29 cellular contexts compared by ENCODE assay signal in the genomic region with DNA sequence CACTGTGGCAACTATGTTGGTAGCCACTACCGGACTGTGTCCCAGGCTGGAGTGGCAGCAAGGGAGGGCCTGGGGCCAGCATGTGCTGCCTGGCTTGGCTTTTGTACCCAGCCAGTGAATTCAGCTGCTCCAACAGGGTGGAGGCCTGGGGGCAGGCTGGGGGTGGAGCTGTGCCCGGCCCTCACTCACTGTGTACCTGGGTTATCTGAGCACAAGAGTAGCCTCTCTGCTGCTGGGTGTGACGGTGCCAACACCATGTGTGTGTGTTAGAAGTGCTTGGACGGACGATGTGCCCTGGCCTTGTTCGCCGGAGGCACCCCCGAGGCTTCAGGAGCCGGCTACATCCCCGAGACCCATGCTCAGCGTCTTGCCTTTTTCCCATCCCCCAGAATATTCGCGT. TPM values are rescaled to one million over a fixed set of nuclear protein-coding genes. Genes with fewer than 3 reads are reported as not detected.
DNase-seq lines count a peak whose midpoint lies in the region; ATAC-seq and TF ChIP-seq lines count a peak whose summit lies in the region.
"Had no signal": no experiment of that assay in that cellular context is flagged by ENCODE, and none has a peak within 500 bp of the region (broad histone marks: within the 10 kb centered on the region; RNA-seq: fewer than 3 reads in every experiment).

No MANE protein-coding gene starts in this region.

- peak overlapping the region; percentile 50 for H3K9ac ChIP-seq in neuronal stem cell (ENCODE audit: low read depth, low read length, poor library complexity)
- H3K9ac ChIP-seq: GM23248 had no signal

- no peak overlapping the region for H2BK12ac ChIP-seq in neuronal stem cell (ENCODE audit: low read length)

- no peak overlapping the region for H4K91ac ChIP-seq in neuronal stem cell (ENCODE audit: low read depth, low read length, poor library complexity)

- no peaks in the 10 kb centered on the region for H3K9me3 ChIP-seq in RWPE2 (ENCODE audit: severe bottlenecking)
- H3K9me3 ChIP-seq in neuronal stem cell (replicated peaks in 1 of 2; ENCODE audit: control insufficient read depth in 2 of 2, insufficient read depth in 1 of 2, low read depth in 1 of 2, low read length in 2 of 2), result no peaks in the 10 kb centered on the region
- no peaks in the 10 kb centered on the region for H3K9me3 ChIP-seq in WERI-Rb-1 (ENCODE audit: severe bottlenecking)
- H3K9me3 ChIP-seq: A549, SJSA1 had no signal

- H3K4ac ChIP-seq in neuronal stem cell (ENCODE audit: low read length), result no peak overlapping the region

- no peaks in the 10 kb centered on the region for H3K36me3 ChIP-seq in RWPE2 (ENCODE audit: low read depth)
- H3K36me3 ChIP-seq in neuronal stem cell (replicated peaks in 1 of 2; ENCODE audit: control insufficient read depth in 2 of 2, insufficient read depth in 2 of 2, low read length in 2 of 2), result no peaks in the 10 kb centered on the region
- H3K36me3 ChIP-seq in WERI-Rb-1, result no peaks in the 10 kb centered on the region
- H3K36me3 ChIP-seq: SJSA1 had no signal

- H3K4me2 ChIP-seq in neuronal stem cell (ENCODE audit: insufficient read depth, low read length, poor library complexity, severe bottlenecking), result no peak overlapping the region
- H3K4me2 ChIP-seq: A549 had no signal

- H3K4me1 ChIP-seq in RWPE2 (ENCODE audit: insufficient read depth, poor library complexity, severe bottlenecking), result no peaks in the 10 kb centered on the region
- peaks cover 0 to 1% of the 10 kb centered on the region in 2 donors for H3K4me1 ChIP-seq in neuronal stem cell (ENCODE audit: control insufficient read depth in 2 of 2, insufficient read depth in 1 of 2, low read depth in 1 of 2, low read length in 2 of 2)
- H3K4me1 ChIP-seq: A549, SJSA1 had no signal

- no peak overlapping the region for H3K23ac ChIP-seq in neuronal stem cell (ENCODE audit: low read depth, low read length, poor library complexity)

- intact Hi-C loops in left ventricle myocardium superior (cut with micrococcal nuclease), result loop anchor here (10.0 kb wide), 1 partner anchor 387 kb away; no protein-coding TSS in a partner anchor

- TF ChIP-seq CTCF in RWPE2 (IDR thresholded peaks at IDR 0.05; ENCODE audit: poor library complexity, severe bottlenecking) (no peak), WERI-Rb-1 (IDR thresholded peaks at IDR 0.05; ENCODE audit: low read depth, low read length) (no peak)

- H3K4me3 ChIP-seq in RWPE2 (ENCODE audit: severe bottlenecking), result no peak overlapping the region
- no peak overlapping the region for H3K4me3 ChIP-seq in neuronal stem cell (ENCODE audit: low read length in 2 of 2)
- H3K4me3 ChIP-seq in WERI-Rb-1 (ENCODE audit: low read depth, low read length), result no peak overlapping the region
- H3K4me3 ChIP-seq: A549, GM12878, GM23248, SJSA1 had no signal

- H3K18ac ChIP-seq in neuronal stem cell (ENCODE audit: low read length), result peak overlapping the region; percentile 63

- peak overlapping the region; percentile 84 for H2AK5ac ChIP-seq in neuronal stem cell (ENCODE audit: low read depth, low read length)

- ATAC-seq in RWPE2 (ENCODE audit: low read depth) (no peak), left ventricle myocardium superior (peak; percentile 88), HG03175 (IDR thresholded peaks at IDR 0.05; ENCODE audit: unreplicated experiment) (no peak)
- ATAC-seq: A549, GM12878 had no signal

- peak overlapping the region; percentile 2 for H2BK5ac ChIP-seq in neuronal stem cell (ENCODE audit: low read length)

- H4K8ac ChIP-seq in neuronal stem cell (ENCODE audit: low read depth, low read length), result no peak overlapping the region

- H2BK120ac ChIP-seq in neuronal stem cell (ENCODE audit: low read depth, low read length), result no peak overlapping the region

- DNase-seq in 8988T, result peak; percentile 2
- DNase-seq in RWPE2 (ENCODE audit: low spot score), result peak; percentile 76
- DNase-seq in left ventricle myocardium superior, result peak; percentile 52
- DNase-seq in neuronal stem cell (ENCODE audit: low spot score), result no peak
- DNase-seq in caudate nucleus (lab: John Stamatoyannopoulos, UW), result no peak
- DNase-seq in activated CD4-positive, CD25-positive, alpha-beta regulatory T cell treated with anti-CD3 and anti-CD28 coated beads, Interleukin-2, amount 50 U/mL, for 72 hours, result no peak
- no peak for DNase-seq in WERI-Rb-1
- DNase-seq: DMS 273 treated with DMSO at 0.1 percent for 48 hours, DMS79, EL, GDM1, GM23248, H7, Karpas-422, NCI-H1092, NCI-H1436, NCI-H187, NCI-H2081 treated with DMSO at 0.1 percent for 48 hours, NCI-H2171, NCI-H226, NCI-H510A, NCI-H69 had no signal

- H3K79me1 ChIP-seq in neuronal stem cell (ENCODE audit: low read depth, low read length), result no peaks in the 10 kb centered on the region

- no peaks in the 10 kb centered on the region for H3K27me3 ChIP-seq in RWPE2 (ENCODE audit: insufficient read depth, poor library complexity, severe bottlenecking)
- H3K27me3 ChIP-seq in neuronal stem cell (ENCODE audit: control insufficient read depth in 3 of 3, insufficient read depth in 3 of 3, low read depth in 1 of 3, low read length in 3 of 3), result peaks cover 0 to 2% (median 0%) of the 10 kb centered on the region in 3 experiments
- H3K27me3 ChIP-seq in WERI-Rb-1 (ENCODE audit: insufficient read depth, low read depth, severe bottlenecking), result no peaks in the 10 kb centered on the region

- H2BK15ac ChIP-seq in neuronal stem cell (ENCODE audit: low read length), result peak overlapping the region; percentile 2

- H3K27ac ChIP-seq in RWPE2 (ENCODE audit: poor library complexity, severe bottlenecking) (no peak overlapping the region), neuronal stem cell (replicated peaks; ENCODE audit: low read length) (no peak overlapping the region), caudate nucleus (ENCODE audit: low read depth, low read length) (no peak overlapping the region), WERI-Rb-1 (no peak overlapping the region)
- H3K27ac ChIP-seq: A549, GM23248, SJSA1 had no signal

- H3K14ac ChIP-seq in neuronal stem cell (ENCODE audit: low read length), result no peak overlapping the region

- no CpG with 5 or more reads among the region's 13 CpGs for WGBS in neuronal stem cell (ENCODE audit: extremely low coverage in 2 of 2, insufficient read length in 2 of 2, insufficient replicate concordance in 1 of 2), 2 donors

- no peak overlapping the region for H2AFZ ChIP-seq in neuronal stem cell (ENCODE audit: low read length)
- H2AFZ ChIP-seq: GM23248 had no signal

RNA-seq across cellular contexts. Expression of a gene that starts 49.2 kb away (rescaled TPM):
- not detected for total RNA-seq in left ventricle myocardium superior
- 0.03 TPM for polyA plus RNA-seq in neuronal stem cell (2013, experiment 1 of 2)
- 0.06 TPM for polyA plus RNA-seq in neuronal stem cell (2013, experiment 2 of 2)
- total RNA-seq: GM23248, OCI-LY7 had no signal
- polyA plus RNA-seq: A549; CD14-positive monocyte; CD8-positive, alpha-beta memory T cell; GM23248 had no signal

Comparison
In these comparisons a context has a peak if more than half of its experiments do, and no peak if none do; other contexts are left out.
1. DNase-seq: peak in 8988T (single experiment), RWPE2 (single experiment) and left ventricle myocardium superior (single experiment); none in neuronal stem cell (single experiment), caudate nucleus (0 of 61), activated CD4-positive, CD25-positive, alpha-beta regulatory T cell treated with anti-CD3 and anti-CD28 coated beads, Interleukin-2, amount 50 U/mL, for 72 hours (single experiment) and WERI-Rb-1 (single experiment).